Comparison of ENCODE assay signal across 1 cellular context in the genomic region with DNA sequence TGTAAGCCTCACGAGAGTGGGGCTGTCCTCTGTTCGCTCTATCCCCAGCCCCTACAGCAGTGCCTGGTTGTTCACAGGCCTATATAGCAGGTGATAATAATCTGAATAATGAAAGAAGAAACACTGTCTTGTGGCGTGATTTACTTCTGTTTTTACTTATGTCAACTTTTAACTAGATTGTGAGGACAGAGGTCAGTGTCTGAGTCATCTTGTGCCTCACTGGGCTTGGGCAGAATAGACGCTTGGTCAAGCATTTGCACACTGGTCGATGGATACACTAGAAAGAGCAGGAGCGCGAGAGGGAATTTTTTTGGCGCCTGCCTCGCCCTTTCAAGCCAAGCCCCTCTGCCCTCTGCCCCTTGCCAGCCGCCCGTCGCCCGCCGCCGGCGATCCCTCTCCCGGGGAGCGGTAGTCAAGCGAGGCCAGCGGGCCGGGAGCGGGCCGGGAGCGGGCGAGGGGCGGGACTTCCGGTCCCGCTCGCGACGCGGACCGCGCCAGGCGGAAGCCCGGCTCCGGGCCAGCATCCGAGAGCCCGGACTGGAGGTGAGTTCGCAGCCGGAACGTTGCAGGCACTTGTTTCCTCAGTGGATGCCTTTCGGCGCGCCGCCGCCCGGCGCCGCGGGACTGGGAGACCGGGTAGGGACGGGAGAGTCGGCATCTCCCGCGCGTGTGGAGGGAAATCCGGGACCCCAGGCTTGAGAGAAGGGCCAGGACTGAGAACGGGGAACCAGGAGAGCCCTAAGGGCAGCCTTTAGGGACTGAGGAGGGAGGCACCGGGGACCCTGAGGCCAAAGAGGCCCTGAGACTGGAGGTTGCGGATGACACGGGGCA.
TF ChIP-seq lines count a peak whose summit lies in the region.

A gene with protein sequence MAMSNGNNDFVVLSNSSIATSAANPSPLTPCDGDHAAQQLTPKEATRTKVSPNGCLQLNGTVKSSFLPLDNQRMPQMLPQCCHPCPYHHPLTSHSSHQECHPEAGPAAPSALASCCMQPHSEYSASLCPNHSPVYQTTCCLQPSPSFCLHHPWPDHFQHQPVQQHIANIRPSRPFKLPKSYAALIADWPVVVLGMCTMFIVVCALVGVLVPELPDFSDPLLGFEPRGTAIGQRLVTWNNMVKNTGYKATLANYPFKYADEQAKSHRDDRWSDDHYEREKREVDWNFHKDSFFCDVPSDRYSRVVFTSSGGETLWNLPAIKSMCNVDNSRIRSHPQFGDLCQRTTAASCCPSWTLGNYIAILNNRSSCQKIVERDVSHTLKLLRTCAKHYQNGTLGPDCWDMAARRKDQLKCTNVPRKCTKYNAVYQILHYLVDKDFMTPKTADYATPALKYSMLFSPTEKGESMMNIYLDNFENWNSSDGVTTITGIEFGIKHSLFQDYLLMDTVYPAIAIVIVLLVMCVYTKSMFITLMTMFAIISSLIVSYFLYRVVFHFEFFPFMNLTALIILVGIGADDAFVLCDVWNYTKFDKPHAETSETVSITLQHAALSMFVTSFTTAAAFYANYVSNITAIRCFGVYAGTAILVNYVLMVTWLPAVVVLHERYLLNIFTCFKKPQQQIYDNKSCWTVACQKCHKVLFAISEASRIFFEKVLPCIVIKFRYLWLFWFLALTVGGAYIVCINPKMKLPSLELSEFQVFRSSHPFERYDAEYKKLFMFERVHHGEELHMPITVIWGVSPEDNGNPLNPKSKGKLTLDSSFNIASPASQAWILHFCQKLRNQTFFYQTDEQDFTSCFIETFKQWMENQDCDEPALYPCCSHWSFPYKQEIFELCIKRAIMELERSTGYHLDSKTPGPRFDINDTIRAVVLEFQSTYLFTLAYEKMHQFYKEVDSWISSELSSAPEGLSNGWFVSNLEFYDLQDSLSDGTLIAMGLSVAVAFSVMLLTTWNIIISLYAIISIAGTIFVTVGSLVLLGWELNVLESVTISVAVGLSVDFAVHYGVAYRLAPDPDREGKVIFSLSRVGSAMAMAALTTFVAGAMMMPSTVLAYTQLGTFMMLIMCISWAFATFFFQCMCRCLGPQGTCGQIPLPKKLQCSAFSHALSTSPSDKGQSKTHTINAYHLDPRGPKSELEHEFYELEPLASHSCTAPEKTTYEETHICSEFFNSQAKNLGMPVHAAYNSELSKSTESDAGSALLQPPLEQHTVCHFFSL (N-terminal part only) (plus strand): TSS at position 504 of the 831 bp plus-strand sequence. CDS start 127,785 bp downstream, outside the sequence.

TF ChIP-seq in HCT116, 20 proteins besides CTCF, POLR2A, EP300 and RAD21 (continued from another document):
- TF ChIP-seq, protein P1, sequence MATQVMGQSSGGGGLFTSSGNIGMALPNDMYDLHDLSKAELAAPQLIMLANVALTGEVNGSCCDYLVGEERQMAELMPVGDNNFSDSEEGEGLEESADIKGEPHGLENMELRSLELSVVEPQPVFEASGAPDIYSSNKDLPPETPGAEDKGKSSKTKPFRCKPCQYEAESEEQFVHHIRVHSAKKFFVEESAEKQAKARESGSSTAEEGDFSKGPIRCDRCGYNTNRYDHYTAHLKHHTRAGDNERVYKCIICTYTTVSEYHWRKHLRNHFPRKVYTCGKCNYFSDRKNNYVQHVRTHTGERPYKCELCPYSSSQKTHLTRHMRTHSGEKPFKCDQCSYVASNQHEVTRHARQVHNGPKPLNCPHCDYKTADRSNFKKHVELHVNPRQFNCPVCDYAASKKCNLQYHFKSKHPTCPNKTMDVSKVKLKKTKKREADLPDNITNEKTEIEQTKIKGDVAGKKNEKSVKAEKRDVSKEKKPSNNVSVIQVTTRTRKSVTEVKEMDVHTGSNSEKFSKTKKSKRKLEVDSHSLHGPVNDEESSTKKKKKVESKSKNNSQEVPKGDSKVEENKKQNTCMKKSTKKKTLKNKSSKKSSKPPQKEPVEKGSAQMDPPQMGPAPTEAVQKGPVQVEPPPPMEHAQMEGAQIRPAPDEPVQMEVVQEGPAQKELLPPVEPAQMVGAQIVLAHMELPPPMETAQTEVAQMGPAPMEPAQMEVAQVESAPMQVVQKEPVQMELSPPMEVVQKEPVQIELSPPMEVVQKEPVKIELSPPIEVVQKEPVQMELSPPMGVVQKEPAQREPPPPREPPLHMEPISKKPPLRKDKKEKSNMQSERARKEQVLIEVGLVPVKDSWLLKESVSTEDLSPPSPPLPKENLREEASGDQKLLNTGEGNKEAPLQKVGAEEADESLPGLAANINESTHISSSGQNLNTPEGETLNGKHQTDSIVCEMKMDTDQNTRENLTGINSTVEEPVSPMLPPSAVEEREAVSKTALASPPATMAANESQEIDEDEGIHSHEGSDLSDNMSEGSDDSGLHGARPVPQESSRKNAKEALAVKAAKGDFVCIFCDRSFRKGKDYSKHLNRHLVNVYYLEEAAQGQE (IDR thresholded peaks at IDR 0.05; ENCODE audit: low read depth), result no peak
- TF ChIP-seq ZFX (IDR thresholded peaks at IDR 0.05), result no peak
- TF ChIP-seq EZH2 (IDR thresholded peaks at IDR 0.05), result no peak
- no peak for TF ChIP-seq ZNF274 (IDR thresholded peaks at IDR 0.05; ENCODE audit: low read depth, low read length)
- TF ChIP-seq TCF7L2 (IDR thresholded peaks at IDR 0.05; ENCODE audit: borderline replicate concordance, extremely low read depth, insufficient read depth, insufficient read length), result peak; percentile 10
- no peak for TF ChIP-seq JUND (IDR thresholded peaks at IDR 0.05)
- TF ChIP-seq FOSL1 (IDR thresholded peaks at IDR 0.05; ENCODE audit: low read depth), result no peak
- TF ChIP-seq EZH2phosphoT487 (IDR thresholded peaks at IDR 0.05; ENCODE audit: borderline replicate concordance), result no peak
- no peak for TF ChIP-seq EGR1 (IDR thresholded peaks at IDR 0.05; ENCODE audit: low read depth)
- TF ChIP-seq SIN3A (IDR thresholded peaks at IDR 0.05; ENCODE audit: low read depth), result no peak
- TF ChIP-seq, protein P2, sequence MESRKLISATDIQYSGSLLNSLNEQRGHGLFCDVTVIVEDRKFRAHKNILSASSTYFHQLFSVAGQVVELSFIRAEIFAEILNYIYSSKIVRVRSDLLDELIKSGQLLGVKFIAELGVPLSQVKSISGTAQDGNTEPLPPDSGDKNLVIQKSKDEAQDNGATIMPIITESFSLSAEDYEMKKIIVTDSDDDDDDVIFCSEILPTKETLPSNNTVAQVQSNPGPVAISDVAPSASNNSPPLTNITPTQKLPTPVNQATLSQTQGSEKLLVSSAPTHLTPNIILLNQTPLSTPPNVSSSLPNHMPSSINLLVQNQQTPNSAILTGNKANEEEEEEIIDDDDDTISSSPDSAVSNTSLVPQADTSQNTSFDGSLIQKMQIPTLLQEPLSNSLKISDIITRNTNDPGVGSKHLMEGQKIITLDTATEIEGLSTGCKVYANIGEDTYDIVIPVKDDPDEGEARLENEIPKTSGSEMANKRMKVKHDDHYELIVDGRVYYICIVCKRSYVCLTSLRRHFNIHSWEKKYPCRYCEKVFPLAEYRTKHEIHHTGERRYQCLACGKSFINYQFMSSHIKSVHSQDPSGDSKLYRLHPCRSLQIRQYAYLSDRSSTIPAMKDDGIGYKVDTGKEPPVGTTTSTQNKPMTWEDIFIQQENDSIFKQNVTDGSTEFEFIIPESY (IDR thresholded peaks at IDR 0.05; ENCODE audit: extremely low read depth, insufficient replicate concordance, low read length), result peak; percentile 17
- no peak for TF ChIP-seq ELF1 (IDR thresholded peaks at IDR 0.05; ENCODE audit: borderline replicate concordance, low read depth)
- TF ChIP-seq CBX3 (IDR thresholded peaks at IDR 0.05; ENCODE audit: low read depth), result no peak
- TF ChIP-seq, protein P3, sequence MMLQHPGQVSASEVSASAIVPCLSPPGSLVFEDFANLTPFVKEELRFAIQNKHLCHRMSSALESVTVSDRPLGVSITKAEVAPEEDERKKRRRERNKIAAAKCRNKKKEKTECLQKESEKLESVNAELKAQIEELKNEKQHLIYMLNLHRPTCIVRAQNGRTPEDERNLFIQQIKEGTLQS (IDR thresholded peaks at IDR 0.05), result no peak
